Comparison of ENCODE assay signal across 9 cellular contexts in the genomic region with DNA sequence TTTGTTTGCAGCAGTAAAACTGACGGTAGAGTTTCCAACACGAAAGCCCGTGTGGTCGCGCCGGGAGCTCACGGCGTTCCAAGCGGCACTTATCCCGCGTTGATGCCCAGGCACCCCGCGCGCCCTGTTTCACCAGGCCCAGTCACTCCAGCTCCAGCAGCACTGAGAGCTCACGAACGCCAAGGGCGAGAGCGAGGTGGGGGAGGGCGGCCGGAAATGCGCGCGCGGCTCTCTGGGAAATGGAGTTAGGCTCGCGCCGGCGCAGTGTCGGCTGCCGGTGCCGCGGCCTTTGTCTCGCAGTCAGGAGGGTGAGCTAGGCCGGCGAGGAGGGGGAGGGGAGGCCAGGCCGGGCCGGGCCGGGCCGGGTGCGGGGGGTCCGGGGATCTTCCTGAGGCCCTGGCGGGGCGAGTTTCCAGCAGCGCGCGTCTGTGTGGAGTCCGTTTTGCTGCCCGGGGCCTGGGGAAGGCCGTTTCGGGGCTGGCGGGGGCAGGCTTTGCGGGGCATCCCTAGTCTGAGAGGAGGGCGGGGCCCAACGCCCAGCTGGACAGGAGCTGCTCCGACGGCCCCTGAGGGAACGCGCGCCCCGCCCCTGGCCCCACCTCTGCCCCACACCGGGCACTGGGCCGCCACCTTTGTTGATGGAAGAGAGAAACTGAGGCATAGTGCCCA. TPM values are rescaled to one million over a fixed set of nuclear protein-coding genes. Genes with fewer than 3 reads are reported as not detected.
DNase-seq lines count a peak whose midpoint lies in the region; ATAC-seq and TF ChIP-seq lines count a peak whose summit lies in the region.
"Had no signal": no experiment of that assay in that cellular context is flagged by ENCODE, and none has a peak within 500 bp of the region (broad histone marks: within the 10 kb centered on the region; RNA-seq: fewer than 3 reads in every experiment).

A gene (plus strand): TSS at position 280 of the 669 bp plus-strand sequence. CDS start 721 bp downstream, outside the sequence.

- TF ChIP-seq POLR2A in sigmoid colon (IDR thresholded peaks at IDR 0.05): peak in 1 of 2 donors; percentile 28
- peak in 1 of 2 donors; percentile 42 for TF ChIP-seq POLR2A in uterus (IDR thresholded peaks at IDR 0.05)

- no peak for TF ChIP-seq EP300 in sigmoid colon (IDR thresholded peaks at IDR 0.05)

- 3 to 6% methylated on average over 62 of the region's 62 CpGs for WGBS in sigmoid colon, 2 donors

- in situ Hi-C loops in GM13977 (cut with MboI; ENCODE audit: low pct_unique_long_range_greater_than_20kb, low sequenced_read_pairs, unreplicated experiment): no loop called here

- TF ChIP-seq CTCF in GM13977 (IDR thresholded peaks at IDR 0.05; ENCODE audit: extremely low read depth, insufficient read depth, missing control alignments) (no peak), WI38 (IDR thresholded peaks at IDR 0.05; ENCODE audit: low read depth, low read length) (no peak), cardiac fibroblast (IDR thresholded peaks at IDR 0.05; ENCODE audit: low read depth, low read length) (no peak), sigmoid colon (IDR thresholded peaks at IDR 0.05) (no peak), uterus (IDR thresholded peaks at IDR 0.05) (peak in 2 of 4 experiments; percentile 8 to 11)

- no peaks in the 10 kb centered on the region for H3K36me3 ChIP-seq in iPS-20b (ENCODE audit: insufficient read depth, low read depth, low read length)
- peaks cover 0 to 30% (median 8%) of the 10 kb centered on the region in 4 donors for H3K36me3 ChIP-seq in sigmoid colon
- no peaks in the 10 kb centered on the region for H3K36me3 ChIP-seq in uterus

- H3K27me3 ChIP-seq in iPS-20b (ENCODE audit: insufficient read depth, low read length): no peaks in the 10 kb centered on the region
- H3K27me3 ChIP-seq in sigmoid colon: peaks cover 0 to 3% (median 0%) of the 10 kb centered on the region in 3 donors
- H3K27me3 ChIP-seq in uterus: no peaks in the 10 kb centered on the region

- peaks cover 71% of the 10 kb centered on the region for H3K9me3 ChIP-seq in iPS-20b (ENCODE audit: insufficient read depth, low read depth, low read length)
- peaks cover 0 to 16% (median 4%) of the 10 kb centered on the region in 4 donors for H3K9me3 ChIP-seq in sigmoid colon
- H3K9me3 ChIP-seq in uterus: no peaks in the 10 kb centered on the region

- peak; percentile 71 for DNase-seq in GM13977 (ENCODE audit: low spot score)
- DNase-seq in cardiac fibroblast (ENCODE audit: low read depth in 2 of 2): peak; percentile 82 to 84
- peak; percentile 95 for DNase-seq in sigmoid colon
- DNase-seq in uterus: peak; percentile 89 to 91

- H3K9ac ChIP-seq in iPS-20b (ENCODE audit: low read depth, low read length): no peak within 1 kb of the TSS; the same call in 1 of the 2 replicates

- H3K27ac ChIP-seq in iPS-20b (ENCODE audit: low read length) (no peak within 1 kb of the TSS), sigmoid colon (peak within 1 kb of the TSS; percentile 89 to 94 (median 92)), uterus (peak within 1 kb of the TSS; percentile 85 to 97)

- intact Hi-C loops in sigmoid colon (cut with DNase I) (loop anchor here (2.0 to 5.0 kb wide), 2 partner anchors 40 to 57 kb away; a partner anchor contains a TSS), uterus (cut with DNase I; ENCODE audit: low total_unique reads) (no loop called here)

- ATAC-seq in GM18867 (IDR thresholded peaks at IDR 0.05; ENCODE audit: unreplicated experiment) (no peak), HG03354 (IDR thresholded peaks at IDR 0.05; ENCODE audit: poor library complexity, severe bottlenecking, unreplicated experiment) (no peak)
- ATAC-seq: Panc1 had no signal

- peak within 1 kb of the TSS; percentile 46 for H3K4me3 ChIP-seq in WI38 (ENCODE audit: low read depth, low read length)
- H3K4me3 ChIP-seq in cardiac fibroblast (replicated peaks in 1 of 2; ENCODE audit: low read depth in 2 of 2, low read length in 2 of 2): peak within 1 kb of the TSS; percentile 51 to 53
- peak within 1 kb of the TSS; percentile 57; the same call in 1 of the 2 replicates for H3K4me3 ChIP-seq in iPS-20b (ENCODE audit: low read length)
- H3K4me3 ChIP-seq in sigmoid colon: peak within 1 kb of the TSS; percentile 57 to 78 (median 62)
- H3K4me3 ChIP-seq in uterus: peak within 1 kb of the TSS; percentile 55 to 78

- no peaks in the 10 kb centered on the region for H3K4me1 ChIP-seq in iPS-20b (ENCODE audit: insufficient read depth, low read length)
- peaks cover 0 to 12% (median 4%) of the 10 kb centered on the region in 4 donors for H3K4me1 ChIP-seq in sigmoid colon
- no peaks in the 10 kb centered on the region for H3K4me1 ChIP-seq in uterus

RNA-seq across cellular contexts. Expression of the gene that starts here (rescaled TPM):
- 10 to 100 TPM in 1 of 4 donors, 1 to 10 TPM in 3; 6.1 to 10.0 (median 7.4) TPM for total RNA-seq in sigmoid colon
- 1 to 10 TPM in 1 of 3 donors, under 1 TPM in 2; 0.46 to 2.8 (median 0.60) TPM for polyA plus RNA-seq in sigmoid colon
- 10 to 100 TPM in 3 of 4 donors, 1 to 10 TPM in 1; 6.2 to 18.6 (median 15.3) TPM for total RNA-seq in uterus
